In the genomic region with DNA sequence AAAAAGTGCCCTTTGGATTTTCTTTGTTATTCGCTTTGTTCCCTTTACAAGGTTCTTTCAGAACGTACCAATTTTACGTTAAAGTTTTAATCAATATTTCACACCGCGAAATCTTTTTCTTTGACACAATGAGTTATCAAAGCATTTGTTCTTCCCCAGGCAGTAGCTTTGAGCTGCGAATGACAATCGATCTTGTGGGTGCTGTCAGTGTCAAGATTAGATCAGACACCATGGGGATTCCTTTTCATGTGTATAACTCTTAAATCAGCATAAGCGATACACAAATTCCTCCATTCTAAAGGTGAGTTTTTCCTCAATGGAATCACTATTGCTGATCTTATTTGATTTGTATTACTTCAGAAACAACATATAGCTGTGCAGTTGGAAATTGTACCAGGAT, we compare ENCODE assay signal across 14 cellular contexts.
A peak's percentile ranks its signal among the peaks of the same experiment; 100 is the strongest.
DNase-seq lines count a peak whose midpoint lies in the region; ATAC-seq and TF ChIP-seq lines count a peak whose summit lies in the region.
"Had no signal": no experiment of that assay in that cellular context is flagged by ENCODE, and none has a peak within 500 bp of the region (broad histone marks: within the 10 kb centered on the region; RNA-seq: fewer than 3 reads in every experiment).

No MANE protein-coding gene starts in this region.

- H3K36me3 ChIP-seq in GM23338 (ENCODE audit: insufficient read depth) = no peaks in the 10 kb centered on the region
- no peaks in the 10 kb centered on the region for H3K36me3 ChIP-seq in iPS-20b (ENCODE audit: insufficient read depth, low read depth, low read length)
- H3K36me3 ChIP-seq in neural cell (ENCODE audit: insufficient read depth, low read length) = no peaks in the 10 kb centered on the region
- no peaks in the 10 kb centered on the region for H3K36me3 ChIP-seq in neural progenitor cell
- H3K36me3 ChIP-seq: BLaER1 treated with 17β-estradiol and CSF1 and Interleukin-3, amounts not matched to agents 10 nM and 100 nM had no signal

- H3K9ac ChIP-seq in iPS-20b (ENCODE audit: low read depth, low read length) (no peak overlapping the region), neural cell (ENCODE audit: low read length) (no peak overlapping the region), neural progenitor cell (no peak overlapping the region)
- H3K9ac ChIP-seq: BLaER1 treated with 17β-estradiol and CSF1 and Interleukin-3, amounts not matched to agents 10 nM and 100 nM had no signal

- peak; percentile 62 for ATAC-seq in GM23338
- ATAC-seq in WTC11 = peak; percentile 39; the same call in 1 of the 2 replicates
- ATAC-seq in GM19351 (IDR thresholded peaks at IDR 0.05; ENCODE audit: unreplicated experiment) = no peak

- POLR2A ChIA-PET in WTC11 (lab: Charles Lee) = no interaction called here

- no peak for TF ChIP-seq RAD21 in neural cell (conservative IDR thresholded peaks at IDR 0.05)

- TF ChIP-seq EP300 in neural cell (conservative IDR thresholded peaks at IDR 0.05; ENCODE audit: poor library complexity, severe bottlenecking) = peak; percentile 83

- H3K4me1 ChIP-seq in GM23338 (ENCODE audit: insufficient read depth) (peaks cover 26% of the 10 kb centered on the region), iPS-20b (ENCODE audit: insufficient read depth, low read length) (peaks cover 14% of the 10 kb centered on the region), neural progenitor cell (no peaks in the 10 kb centered on the region)
- H3K4me1 ChIP-seq: BLaER1 treated with 17β-estradiol and CSF1 and Interleukin-3, amounts not matched to agents 10 nM and 100 nM had no signal

- no peaks in the 10 kb centered on the region for H3K9me2 ChIP-seq in GM23338 (ENCODE audit: insufficient read depth)
- H3K9me2 ChIP-seq in neural cell (ENCODE audit: insufficient read depth, low read length) = no peaks in the 10 kb centered on the region

- H3K36me3 Mint-ChIP-seq in GM23338 (ENCODE audit: low read depth) = no peaks in the 10 kb centered on the region
- H3K36me3 Mint-ChIP-seq in WTC11 = no peaks in the 10 kb centered on the region
- H3K36me3 Mint-ChIP-seq in neural progenitor cell = no peaks in the 10 kb centered on the region
- H3K36me3 Mint-ChIP-seq: CD4-positive, CD25-positive, alpha-beta regulatory T cell had no signal

- TF ChIP-seq CTCF in GM23338 (conservative IDR thresholded peaks at IDR 0.05; ENCODE audit: low read depth in 2 of 2) (no peak), WTC11 (IDR thresholded peaks at IDR 0.05) (no peak), neural cell (IDR thresholded peaks at IDR 0.05; ENCODE audit: poor library complexity, severe bottlenecking) (no peak), neural progenitor cell (IDR thresholded peaks at IDR 0.05) (no peak)

- CTCF ChIA-PET in WTC11 (lab: Charles Lee) = interaction anchor here (2.2 kb wide), 1 partner anchor 60 kb away, joined by 7 read pairs; no protein-coding TSS in a partner anchor

- H3K4me1 Mint-ChIP-seq in GM23338 (peaks cover 17% of the 10 kb centered on the region), WTC11 (peaks cover 21% of the 10 kb centered on the region), neural progenitor cell (peaks cover 16% of the 10 kb centered on the region)

- H2AFZ ChIP-seq in GM23338 (no peak overlapping the region), neural cell (ENCODE audit: low read depth, low read length) (no peak overlapping the region), neural progenitor cell (replicated peaks) (no peak overlapping the region)

- H4K20me1 ChIP-seq in GM23338 (replicated peaks; ENCODE audit: insufficient read depth) = no peaks in the 10 kb centered on the region
- no peaks in the 10 kb centered on the region for H4K20me1 ChIP-seq in neural cell (ENCODE audit: insufficient read depth)
- H4K20me1 ChIP-seq in neural progenitor cell (ENCODE audit: low read depth) = no peaks in the 10 kb centered on the region
- H4K20me1 ChIP-seq: BLaER1 treated with 17β-estradiol and CSF1 and Interleukin-3, amounts not matched to agents 10 nM and 100 nM had no signal

- H3F3A ChIP-seq in GM23338 (replicated peaks; ENCODE audit: low read depth) (no peaks in the 10 kb centered on the region), neural cell (ENCODE audit: insufficient read depth, low read length, poor library complexity, severe bottlenecking) (no peaks in the 10 kb centered on the region), neural progenitor cell (ENCODE audit: low read depth) (no peaks in the 10 kb centered on the region)

- no peak overlapping the region for H3K4me3 Mint-ChIP-seq in GM23338
- H3K4me3 Mint-ChIP-seq in WTC11 = no peak overlapping the region
- H3K4me3 Mint-ChIP-seq in neural progenitor cell = no peak overlapping the region
- H3K4me3 Mint-ChIP-seq: CD4-positive, CD25-positive, alpha-beta regulatory T cell had no signal

- H3K27me3 Mint-ChIP-seq in GM23338 (ENCODE audit: insufficient read depth, low read depth, poor library complexity) (peaks cover 26% of the 10 kb centered on the region), WTC11 (ENCODE audit: low read depth) (peaks cover 65% of the 10 kb centered on the region), neural progenitor cell (ENCODE audit: insufficient read depth, low read depth) (no peaks in the 10 kb centered on the region)
- H3K27me3 Mint-ChIP-seq: CD4-positive, CD25-positive, alpha-beta regulatory T cell had no signal

- H3K9me3 Mint-ChIP-seq in GM23338 (no peaks in the 10 kb centered on the region), WTC11 (no peaks in the 10 kb centered on the region), neural progenitor cell (no peaks in the 10 kb centered on the region)

- H3K9me3 ChIP-seq in iPS-20b (ENCODE audit: insufficient read depth, low read depth, low read length) (no peaks in the 10 kb centered on the region), neural cell (ENCODE audit: low read length) (no peaks in the 10 kb centered on the region), neural progenitor cell (ENCODE audit: low read depth) (no peaks in the 10 kb centered on the region)
- H3K9me3 ChIP-seq: BLaER1 treated with 17β-estradiol and CSF1 and Interleukin-3, amounts not matched to agents 10 nM and 100 nM had no signal

- DNase-seq in GM23338 (ENCODE audit: low spot score) = peak; percentile 13
- DNase-seq in WTC11 (ENCODE audit: low spot score) = no peak
- no peak for DNase-seq in cortex of kidney (lab: John Stamatoyannopoulos, UW)
- DNase-seq in NCI-H2196 treated with DMSO at 0.1 percent for 48 hours (lab: John Stamatoyannopoulos, UW; ENCODE audit: unreplicated experiment) = no peak
- no peak for DNase-seq in neural progenitor cell (ENCODE audit: low spot score)
- DNase-seq: 8988T; CD4-positive, CD25-positive, alpha-beta regulatory T cell; DMS79; EL; GDM1 had no signal

- no peak overlapping the region for H3K4me3 ChIP-seq in GM23338
- H3K4me3 ChIP-seq in iPS-20b (ENCODE audit: low read length) = peak overlapping the region; percentile 18; the same call in 1 of the 2 replicates
- no peak overlapping the region for H3K4me3 ChIP-seq in neural cell (ENCODE audit: low read length)
- no peak overlapping the region for H3K4me3 ChIP-seq in neural progenitor cell
- H3K4me3 ChIP-seq: BLaER1 treated with 17β-estradiol and CSF1 and Interleukin-3, amounts not matched to agents 10 nM and 100 nM had no signal

- H3K79me2 ChIP-seq in GM23338 (replicated peaks; ENCODE audit: insufficient read depth) (no peaks in the 10 kb centered on the region), neural cell (replicated peaks; ENCODE audit: insufficient read depth, low read length) (no peaks in the 10 kb centered on the region), neural progenitor cell (ENCODE audit: low read depth) (no peaks in the 10 kb centered on the region)

- H3K27ac Mint-ChIP-seq in GM23338 (no peak overlapping the region), WTC11 (no peak overlapping the region), neural progenitor cell (no peak overlapping the region)
- H3K27ac Mint-ChIP-seq: CD4-positive, CD25-positive, alpha-beta regulatory T cell had no signal

- peaks cover 40% of the 10 kb centered on the region for H3K27me3 ChIP-seq in GM23338 (ENCODE audit: insufficient read depth)
- peaks cover 40% of the 10 kb centered on the region; the same call in 1 of the 2 replicates for H3K27me3 ChIP-seq in iPS-20b (ENCODE audit: insufficient read depth, low read length)
- H3K27me3 ChIP-seq in neural cell (ENCODE audit: insufficient read depth, low read depth, low read length) = no peaks in the 10 kb centered on the region
- H3K27me3 ChIP-seq in neural progenitor cell = no peaks in the 10 kb centered on the region
- H3K27me3 ChIP-seq: BLaER1 treated with 17β-estradiol and CSF1 and Interleukin-3, amounts not matched to agents 10 nM and 100 nM had no signal

- H3K4me2 ChIP-seq in GM23338 (peak overlapping the region; percentile 30), neural cell (ENCODE audit: low read length) (peak overlapping the region; percentile 32), neural progenitor cell (no peak overlapping the region)
- H3K4me2 ChIP-seq: BLaER1 treated with 17β-estradiol and CSF1 and Interleukin-3, amounts not matched to agents 10 nM and 100 nM had no signal

- no peak overlapping the region for H3K27ac ChIP-seq in GM23338 (ENCODE audit: low read depth)
- no peak overlapping the region for H3K27ac ChIP-seq in iPS-20b (ENCODE audit: low read length)
- no peak overlapping the region for H3K27ac ChIP-seq in neural cell (ENCODE audit: low read length)
- no peak overlapping the region for H3K27ac ChIP-seq in neural progenitor cell
- H3K27ac ChIP-seq: BLaER1 treated with 17β-estradiol and CSF1 and Interleukin-3, amounts not matched to agents 10 nM and 100 nM had no signal

TF ChIP-seq in GM23338, 12 proteins besides CTCF, POLR2A, EP300 and RAD21 (continues in another document):
- 0 out of 2 replicates have a peak, but pooled peaks have one; percentile 39 for TF ChIP-seq NANOG (IDR thresholded peaks at IDR 0.05; ENCODE audit: borderline replicate concordance)

TF ChIP-seq in WTC11, 78 proteins besides CTCF, POLR2A, EP300 and RAD21 (continues in another document):
- TF ChIP-seq, protein P1, sequence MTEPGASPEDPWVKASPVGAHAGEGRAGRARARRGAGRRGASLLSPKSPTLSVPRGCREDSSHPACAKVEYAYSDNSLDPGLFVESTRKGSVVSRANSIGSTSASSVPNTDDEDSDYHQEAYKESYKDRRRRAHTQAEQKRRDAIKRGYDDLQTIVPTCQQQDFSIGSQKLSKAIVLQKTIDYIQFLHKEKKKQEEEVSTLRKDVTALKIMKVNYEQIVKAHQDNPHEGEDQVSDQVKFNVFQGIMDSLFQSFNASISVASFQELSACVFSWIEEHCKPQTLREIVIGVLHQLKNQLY (CRISPR knock-in tag; IDR thresholded peaks at IDR 0.05) = no peak

TF ChIP-seq in neural cell, 6 proteins besides CTCF, POLR2A, EP300 and RAD21:
- TF ChIP-seq EZH2 (IDR thresholded peaks at IDR 0.05; ENCODE audit: borderline replicate concordance, insufficient read depth, low read length, poor library complexity, severe bottlenecking) (no peak), POLR2AphosphoS5 (IDR thresholded peaks at IDR 0.05) (peak; percentile 57)
